15 cellular contexts compared by ENCODE assay signal in genomic region chr5:39394946-39395345, GRCh38. TPM values are rescaled to one million over a fixed set of nuclear protein-coding genes. Genes with fewer than 3 reads are reported as not detected.
DNase-seq lines count a peak whose midpoint lies in the region; TF ChIP-seq lines count a peak whose summit lies in the region.
"Had no signal": no experiment of that assay in that cellular context is flagged by ENCODE, and none has a peak within 500 bp of the region (broad histone marks: within the 10 kb centered on the region; RNA-seq: fewer than 3 reads in every experiment).

No MANE protein-coding gene starts in this region.

- H3K36me3 ChIP-seq in BE2C, result no peaks in the 10 kb centered on the region

- DNase-seq in Daoy (ENCODE audit: low read depth) (peak; percentile 40), fibroblast of mammary gland (ENCODE audit: low read depth) (peak; percentile 92), pulmonary artery endothelial cell (ENCODE audit: low read depth, low spot score) (peak; percentile 51), NCI-H1092 treated with DMSO at 0.1 percent for 48 hours (lab: John Stamatoyannopoulos, UW) (no peak), substantia nigra (lab: John Stamatoyannopoulos, UW) (no peak), BE2C (no peak)
- DNase-seq in activated CD4-positive, alpha-beta T cell treated with anti-CD3 and anti-CD28 coated beads, Interleukin-2, amount 50 U/mL, for 4 hours, result no peak
- DNase-seq: activated naive CD4-positive, alpha-beta T cell treated with anti-CD3 and anti-CD28 coated beads, Interleukin-2, amount 50 U/mL, for 16 hours; effector memory CD4-positive, alpha-beta T cell; NCI-H2081 treated with DMSO at 0.1 percent for 48 hours had no signal

- no peaks in the 10 kb centered on the region; the same call in 1 of the 2 replicates for H3K9me3 ChIP-seq in BE2C
- H3K9me3 ChIP-seq: BLaER1 treated with 17β-estradiol and CSF1 and Interleukin-3, amounts not matched to agents 10 nM and 100 nM had no signal

- no peaks in the 10 kb centered on the region for H3K27me3 ChIP-seq in BE2C
- H3K27me3 ChIP-seq: BLaER1 treated with 17β-estradiol and CSF1 and Interleukin-3, amounts not matched to agents 10 nM and 100 nM had no signal

- H3K27ac ChIP-seq in VCaP (peak overlapping the region; percentile 47), substantia nigra (ENCODE audit: low read depth, low read length, poor library complexity, severe bottlenecking) (no peak overlapping the region)

- H3K4me1 ChIP-seq in BE2C, result no peaks in the 10 kb centered on the region

- H3K4me3 ChIP-seq in fibroblast of mammary gland (ENCODE audit: control insufficient read depth, low read depth, low read length), result no peak overlapping the region
- H3K4me3 ChIP-seq in BE2C (ENCODE audit: low read depth, low read length), result no peak overlapping the region
- H3K4me3 ChIP-seq: BLaER1 treated with 17β-estradiol and CSF1 and Interleukin-3, amounts not matched to agents 10 nM and 100 nM had no signal

- TF ChIP-seq CTCF in VCaP (conservative IDR thresholded peaks at IDR 0.05) (no peak), fibroblast of mammary gland (conservative IDR thresholded peaks at IDR 0.05; ENCODE audit: control insufficient read depth, insufficient read depth, low read depth, low read length) (no peak), BE2C (IDR thresholded peaks at IDR 0.05; ENCODE audit: low read depth, low read length) (no peak)

RNA-seq across cellular contexts. Expression of gene DAB2, which starts 29.8 kb away (rescaled TPM):
- 8.3 and 10.3 TPM in 2 replicates for total RNA-seq in Daoy (2014; rRNA removed; shearing (Covaris generic))
- total RNA-seq in pulmonary artery endothelial cell, result 72.7 and 100 TPM in 2 replicates
- not detected for polyA plus RNA-seq in BE2C (2012; ENCODE audit: insufficient read depth, insufficient read length, low read depth)
- total RNA-seq: activated CD8-positive, alpha-beta memory T cell treated with anti-CD3 and anti-CD28 coated beads for 36 hours; T-helper 2 cell treated with Interferon-gamma antibody and Interleukin-4, amounts not matched to agents 100 ng/mL and 5 ng/mL, for 36 hours had no signal

RNA-seq across cellular contexts. Expression of gene C9, which starts 30.7 kb away (rescaled TPM):
- total RNA-seq in Daoy (2014; rRNA removed; shearing (Covaris generic)), result not detected in 2 replicates
- total RNA-seq in pulmonary artery endothelial cell, result 0.25 TPM in 1 of 2 replicates, not detected in the other
- polyA plus RNA-seq in BE2C (2012; ENCODE audit: insufficient read depth, insufficient read length, low read depth), result not detected
- total RNA-seq: activated CD8-positive, alpha-beta memory T cell treated with anti-CD3 and anti-CD28 coated beads for 36 hours; sciatic nerve; T-helper 2 cell treated with Interferon-gamma antibody and Interleukin-4, amounts not matched to agents 100 ng/mL and 5 ng/mL, for 36 hours had no signal

Comparison
In these comparisons a context has a peak if more than half of its experiments do, and no peak if none do; other contexts are left out.
1. DNase-seq: peak in Daoy (single experiment), fibroblast of mammary gland (single experiment) and pulmonary artery endothelial cell (single experiment); none in NCI-H1092 treated with DMSO at 0.1 percent for 48 hours (single experiment), activated CD4-positive, alpha-beta T cell treated with anti-CD3 and anti-CD28 coated beads, Interleukin-2, amount 50 U/mL, for 4 hours (0 of 2), substantia nigra (0 of 49) and BE2C (single experiment).